In genomic region chr12:122895757-122896636, GRCh38 we compare ENCODE assay signal across 1 cellular context.
TF ChIP-seq lines count a peak whose summit lies in the region.

Gene VPS37B, minus strand, starts transcription at chr12:122896124. Its CDS starts 62 bp downstream, at chr12:122896062.

TF ChIP-seq in K562, 482 proteins besides CTCF, POLR2A, EP300 and RAD21 (continued from another document):
- TF ChIP-seq, protein P1, sequence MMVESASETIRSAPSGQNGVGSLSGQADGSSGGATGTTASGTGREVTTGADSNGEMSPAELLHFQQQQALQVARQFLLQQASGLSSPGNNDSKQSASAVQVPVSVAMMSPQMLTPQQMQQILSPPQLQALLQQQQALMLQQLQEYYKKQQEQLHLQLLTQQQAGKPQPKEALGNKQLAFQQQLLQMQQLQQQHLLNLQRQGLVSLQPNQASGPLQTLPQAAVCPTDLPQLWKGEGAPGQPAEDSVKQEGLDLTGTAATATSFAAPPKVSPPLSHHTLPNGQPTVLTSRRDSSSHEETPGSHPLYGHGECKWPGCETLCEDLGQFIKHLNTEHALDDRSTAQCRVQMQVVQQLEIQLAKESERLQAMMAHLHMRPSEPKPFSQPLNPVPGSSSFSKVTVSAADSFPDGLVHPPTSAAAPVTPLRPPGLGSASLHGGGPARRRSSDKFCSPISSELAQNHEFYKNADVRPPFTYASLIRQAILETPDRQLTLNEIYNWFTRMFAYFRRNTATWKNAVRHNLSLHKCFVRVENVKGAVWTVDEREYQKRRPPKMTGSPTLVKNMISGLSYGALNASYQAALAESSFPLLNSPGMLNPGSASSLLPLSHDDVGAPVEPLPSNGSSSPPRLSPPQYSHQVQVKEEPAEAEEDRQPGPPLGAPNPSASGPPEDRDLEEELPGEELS (CRISPR knock-in tag; IDR thresholded peaks at IDR 0.05; ENCODE audit: borderline replicate concordance): peak; percentile 94; the same call in 1 of the 2 replicates
- TF ChIP-seq MAZ (CRISPR knock-in tag; conservative IDR thresholded peaks at IDR 0.05 in 1 of 2, IDR thresholded peaks at IDR 0.05 in 1 of 2) (peak; percentile 94 to 98), SRSF1 (IDR thresholded peaks at IDR 0.05; ENCODE audit: low read depth, low read length) (no peak), PATZ1 (CRISPR knock-in tag; IDR thresholded peaks at IDR 0.05; ENCODE audit: borderline replicate concordance) (no peak), ASH1L (IDR thresholded peaks at IDR 0.05; ENCODE audit: borderline replicate concordance, low read depth, partially characterized antibody) (no peak), HNRNPH1 (optimal IDR thresholded peaks at IDR 0.05; ENCODE audit: low read depth, low read length) (no peak), ERF (CRISPR knock-in tag; IDR thresholded peaks at IDR 0.05) (peak; percentile 64; the same call in 1 of the 2 replicates), ZNF707 (CRISPR knock-in tag; conservative IDR thresholded peaks at IDR 0.05) (no peak), SETDB1 (IDR thresholded peaks at IDR 0.05; ENCODE audit: low read length) (no peak), PRMT5 (CRISPR knock-in tag; IDR thresholded peaks at IDR 0.05) (no peak), SNIP1 (IDR thresholded peaks at IDR 0.05; ENCODE audit: low read depth) (no peak; the same call in 1 of the 2 replicates), TRIM28 (IDR thresholded peaks at IDR 0.05) (no peak; the same call in 1 of the 2 replicates), SRSF3 (IDR thresholded peaks at IDR 0.05; ENCODE audit: insufficient read depth, low read length) (no peak), HOXB6 (CRISPR knock-in tag; IDR thresholded peaks at IDR 0.05; ENCODE audit: borderline replicate concordance) (no peak), ZNF57 (CRISPR knock-in tag; IDR thresholded peaks at IDR 0.05) (0 out of 2 replicates have a peak, but pooled peaks have one; percentile 58), ZNF436 (CRISPR knock-in tag; IDR thresholded peaks at IDR 0.05) (no peak), HEY1 (CRISPR knock-in tag; IDR thresholded peaks at IDR 0.05; ENCODE audit: borderline replicate concordance) (no peak), NR3C1 (CRISPR knock-in tag; IDR thresholded peaks at IDR 0.05) (no peak), COPS2 (conservative IDR thresholded peaks at IDR 0.05) (no peak), CREB1 (IDR thresholded peaks at IDR 0.05) (peak; percentile 100), CREB1 (CRISPR knock-in tag; IDR thresholded peaks at IDR 0.05) (peak; percentile 100), MAFF (IDR thresholded peaks at IDR 0.05; ENCODE audit: low read length) (no peak), YY1 (IDR thresholded peaks at IDR 0.05; ENCODE audit: borderline replicate concordance in 1 of 3, control insufficient read depth in 1 of 3, extremely low read depth in 1 of 3, insufficient read depth in 3 of 3, insufficient read length in 1 of 3, insufficient replicate concordance in 2 of 3, low read depth in 1 of 3, low read length in 2 of 3) (peak in 2 of 3 experiments; percentile 79 to 90), HDGF (IDR thresholded peaks at IDR 0.05) (no peak), PHB (CRISPR knock-in tag; IDR thresholded peaks at IDR 0.05) (no peak), ZBED1 (IDR thresholded peaks at IDR 0.05) (peak; percentile 97)
